1 cellular context compared by ENCODE assay signal in genomic region chr14:72812292-72812851, GRCh38.
TF ChIP-seq lines count a peak whose summit lies in the region.

No MANE protein-coding gene starts in this region.

TF ChIP-seq in K562, 482 proteins besides CTCF, POLR2A, EP300 and RAD21 (continued from another document):
- no peak for TF ChIP-seq ATF1 (CRISPR knock-in tag; IDR thresholded peaks at IDR 0.05)
- TF ChIP-seq ATF1 (tag; IDR thresholded peaks at IDR 0.05) = 0 out of 2 replicates have a peak, but pooled peaks have one; percentile 13
